In the genomic region with DNA sequence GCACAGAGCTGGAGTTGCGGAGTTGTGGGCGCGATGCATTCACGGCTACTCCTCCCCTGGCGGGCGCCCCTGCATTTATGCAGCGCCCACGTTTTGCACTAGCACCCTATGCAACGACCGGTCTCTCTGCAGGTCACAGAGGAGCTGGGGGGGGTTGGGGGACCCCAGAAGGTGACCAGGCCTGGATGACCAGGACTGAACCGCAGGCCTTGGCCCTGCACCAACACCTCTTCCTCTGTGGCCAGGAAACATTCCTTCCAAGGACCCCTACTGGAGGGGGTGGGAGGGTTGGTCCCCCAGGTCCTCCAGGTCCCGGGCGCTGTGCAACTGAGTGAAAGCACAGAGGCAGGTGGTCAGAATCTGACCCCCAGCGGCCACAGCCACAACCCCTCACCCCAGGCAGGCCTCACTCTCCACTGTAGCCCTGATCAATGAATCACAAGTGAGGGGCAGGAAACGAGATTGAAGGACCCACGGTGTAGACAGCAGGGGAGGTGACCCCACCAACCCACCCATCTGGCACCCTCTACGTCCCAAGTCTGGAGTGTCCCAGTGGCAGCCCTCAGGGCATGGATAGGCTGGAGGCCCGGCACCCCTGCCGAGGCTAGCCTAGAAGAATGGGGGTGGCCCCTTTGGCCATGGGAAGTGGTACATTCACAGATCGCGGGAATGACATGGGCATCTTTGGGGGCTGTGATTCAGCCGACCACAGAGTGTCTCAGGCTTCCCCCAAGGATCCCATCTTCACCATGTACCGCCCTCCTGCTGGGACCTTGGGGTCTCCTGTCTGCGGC, we compare ENCODE assay signal across 8 cellular contexts. TPM values are rescaled to one million over a fixed set of nuclear protein-coding genes. Genes with fewer than 3 reads are reported as not detected.
DNase-seq lines count a peak whose midpoint lies in the region; ATAC-seq and TF ChIP-seq lines count a peak whose summit lies in the region.

No MANE protein-coding gene starts in this region.

- H3K4me3 Mint-ChIP-seq in activated T-cell treated with anti-CD3 and anti-CD28 coated beads, Interleukin-2, amount 50 U/mL, for 72 hours, result peak overlapping the region; percentile 89 to 91

- H3K9me3 Mint-ChIP-seq in activated T-cell treated with anti-CD3 and anti-CD28 coated beads, Interleukin-2, amount 50 U/mL, for 72 hours, result no peaks in the 10 kb centered on the region

- no peaks in the 10 kb centered on the region for H3K36me3 Mint-ChIP-seq in activated T-cell treated with anti-CD3 and anti-CD28 coated beads, Interleukin-2, amount 50 U/mL, for 72 hours (ENCODE audit: insufficient read depth in 2 of 2)

- peaks cover 31% of the 10 kb centered on the region for H3K4me1 ChIP-seq in SJSA1 (replicated peaks)

- TF ChIP-seq CTCF in fibroblast of pulmonary artery (IDR thresholded peaks at IDR 0.05; ENCODE audit: low read length, missing control alignments), result no peak

- no peak for DNase-seq in activated T-cell treated with anti-CD3 and anti-CD28 coated beads, Interleukin-2, amount 50 U/mL, for 72 hours
- DNase-seq in activated T-cell treated with anti-CD3 and anti-CD28 coated beads for 4 hours, result no peak
- no peak for DNase-seq in SJSA1 (ENCODE audit: low read depth in 1 of 2, low spot score in 2 of 2)
- no peak for DNase-seq in fibroblast of pulmonary artery (ENCODE audit: low read depth)
- peak; percentile 81 for DNase-seq in sciatic nerve (ENCODE audit: low spot score)
- DNase-seq in NCI-H187 treated with DMSO at 0.1 percent for 48 hours (lab: John Stamatoyannopoulos, UW), result no peak
- no peak for DNase-seq in activated CD4-positive, alpha-beta T cell treated with anti-CD3 and anti-CD28 coated beads, Interleukin-2, amount 50 U/mL, for 1 hour

- H3K9me3 ChIP-seq in SJSA1 (replicated peaks), result no peaks in the 10 kb centered on the region

- no peaks in the 10 kb centered on the region for H3K27me3 Mint-ChIP-seq in activated T-cell treated with anti-CD3 and anti-CD28 coated beads, Interleukin-2, amount 50 U/mL, for 72 hours (ENCODE audit: low read depth)

- intact Hi-C loops in sciatic nerve (cut with DNase I), result no loop called here

- peaks cover 26% of the 10 kb centered on the region for H3K4me1 Mint-ChIP-seq in activated T-cell treated with anti-CD3 and anti-CD28 coated beads, Interleukin-2, amount 50 U/mL, for 72 hours (ENCODE audit: low read depth)

- no peaks in the 10 kb centered on the region for H3K27me3 ChIP-seq in SJSA1 (replicated peaks)

- H3K27ac Mint-ChIP-seq in activated T-cell treated with anti-CD3 and anti-CD28 coated beads, Interleukin-2, amount 50 U/mL, for 72 hours, result peak overlapping the region; percentile 33

- H3K4me3 ChIP-seq in SJSA1 (peak overlapping the region; percentile 59), fibroblast of pulmonary artery (replicated peaks; ENCODE audit: low read depth, low read length) (peak overlapping the region; percentile 60)

- ATAC-seq in activated T-cell treated with anti-CD3 and anti-CD28 coated beads, Interleukin-2, amount 50 U/mL, for 72 hours (replicated peaks in 1 of 2), result peak; percentile 27 to 35
- ATAC-seq in sciatic nerve, result peak; percentile 0
- no peak for ATAC-seq in HG03039 (IDR thresholded peaks at IDR 0.05; ENCODE audit: unreplicated experiment)

- H3K27ac ChIP-seq in SJSA1, result peak overlapping the region; percentile 93; the same call in 1 of the 2 replicates

- no peaks in the 10 kb centered on the region for H3K36me3 ChIP-seq in SJSA1

RNA-seq across cellular contexts. Expression of a gene that starts 11.1 kb away (rescaled TPM):
- 100 to 1,000 TPM; 120 to 121 TPM for total RNA-seq in activated T-cell treated with anti-CD3 and anti-CD28 coated beads, Interleukin-2, amount 50 U/mL, for 72 hours
- 18.7 and 31.6 TPM in 2 replicates for total RNA-seq in SJSA1 (2014; rRNA removed; shearing (Covaris generic))
- total RNA-seq in sciatic nerve, result 140 TPM

RNA-seq across cellular contexts. Expression of a gene that starts 34.0 kb away (rescaled TPM):
- 100 to 1,000 TPM; 129 to 134 TPM for total RNA-seq in activated T-cell treated with anti-CD3 and anti-CD28 coated beads, Interleukin-2, amount 50 U/mL, for 72 hours
- total RNA-seq in SJSA1 (2014; rRNA removed; shearing (Covaris generic)), result 10.1 and 20.6 TPM in 2 replicates
- 54.0 TPM for total RNA-seq in sciatic nerve

RNA-seq across cellular contexts. Expression of a gene that starts 34.6 kb away (rescaled TPM):
- 10 to 100 TPM; 28.5 to 36.9 TPM for total RNA-seq in activated T-cell treated with anti-CD3 and anti-CD28 coated beads, Interleukin-2, amount 50 U/mL, for 72 hours
- total RNA-seq in SJSA1 (2014; rRNA removed; shearing (Covaris generic)), result 1.9 TPM in 1 of 2 replicates, not detected in the other
- 37.8 TPM for total RNA-seq in sciatic nerve

RNA-seq across cellular contexts. Expression of a gene that starts 46.6 kb away (rescaled TPM):
- 10 to 100 TPM; 48.7 to 56.2 TPM for total RNA-seq in activated T-cell treated with anti-CD3 and anti-CD28 coated beads, Interleukin-2, amount 50 U/mL, for 72 hours
- 25.7 and 32.6 TPM in 2 replicates for total RNA-seq in SJSA1 (2014; rRNA removed; shearing (Covaris generic))
- total RNA-seq in sciatic nerve, result 65.7 TPM

Comparison
In these comparisons a context has a peak if more than half of its experiments do, and no peak if none do; other contexts are left out.
1. RNA of a gene that starts 34.6 kb away (total RNA-seq): 37.8 TPM in sciatic nerve (single experiment) and 28.5 to 36.9 TPM in activated T-cell treated with anti-CD3 and anti-CD28 coated beads, Interleukin-2, amount 50 U/mL, for 72 hours; 1.9 TPM in SJSA1; every median in the first group is over 10 times any median in the second.